1 cellular context compared by ENCODE assay signal in genomic region chr15:67120839-67121540, GRCh38.
TF ChIP-seq lines count a peak whose summit lies in the region.

No MANE protein-coding gene starts in this region.

TF ChIP-seq in HEK293, 187 proteins besides CTCF, POLR2A, EP300 and RAD21 (continued from another document):
- no peak for TF ChIP-seq BCL6B (tag by site-specific recombination; IDR thresholded peaks at IDR 0.05)
- no peak for TF ChIP-seq ZNF561 (tag by site-specific recombination; IDR thresholded peaks at IDR 0.05; ENCODE audit: borderline replicate concordance)
- no peak for TF ChIP-seq GLI2 (tag by site-specific recombination; IDR thresholded peaks at IDR 0.05; ENCODE audit: borderline replicate concordance, low read depth)
- TF ChIP-seq GLI4 (tag by site-specific recombination; IDR thresholded peaks at IDR 0.05): no peak
- TF ChIP-seq ZNF133 (tag by site-specific recombination; IDR thresholded peaks at IDR 0.05): no peak
- no peak for TF ChIP-seq ZNF202 (tag by site-specific recombination; IDR thresholded peaks at IDR 0.05; ENCODE audit: borderline replicate concordance)
- no peak for TF ChIP-seq OSR2 (tag by site-specific recombination; IDR thresholded peaks at IDR 0.05)
- TF ChIP-seq EGR2 (tag by site-specific recombination; IDR thresholded peaks at IDR 0.05; ENCODE audit: low read depth): peak; percentile 44
- no peak for TF ChIP-seq ZNF354C (tag by site-specific recombination; IDR thresholded peaks at IDR 0.05; ENCODE audit: borderline replicate concordance, low read depth)
- TF ChIP-seq ZNF664 (tag by site-specific recombination; IDR thresholded peaks at IDR 0.05): no peak
- TF ChIP-seq ZNF560 (tag by site-specific recombination; IDR thresholded peaks at IDR 0.05; ENCODE audit: borderline replicate concordance): no peak
- TF ChIP-seq ZFP37 (tag by site-specific recombination; IDR thresholded peaks at IDR 0.05): no peak
- no peak for TF ChIP-seq PRDM6 (tag by site-specific recombination; IDR thresholded peaks at IDR 0.05)
- TF ChIP-seq ZNF776 (tag by site-specific recombination; IDR thresholded peaks at IDR 0.05; ENCODE audit: borderline replicate concordance): no peak
- no peak for TF ChIP-seq PRDM2 (tag by site-specific recombination; IDR thresholded peaks at IDR 0.05; ENCODE audit: borderline replicate concordance)
- TF ChIP-seq KLF8 (tag by site-specific recombination; IDR thresholded peaks at IDR 0.05): no peak
- TF ChIP-seq SP3 (tag by site-specific recombination; IDR thresholded peaks at IDR 0.05): no peak
- no peak for TF ChIP-seq ZNF324 (tag by site-specific recombination; IDR thresholded peaks at IDR 0.05)
- TF ChIP-seq HIC1 (tag by site-specific recombination; IDR thresholded peaks at IDR 0.05): peak; percentile 54; the same call in 1 of the 2 replicates
- no peak for TF ChIP-seq HOXD13 (CRISPR knock-in tag; IDR thresholded peaks at IDR 0.05; ENCODE audit: borderline replicate concordance)
